In the genomic region with DNA sequence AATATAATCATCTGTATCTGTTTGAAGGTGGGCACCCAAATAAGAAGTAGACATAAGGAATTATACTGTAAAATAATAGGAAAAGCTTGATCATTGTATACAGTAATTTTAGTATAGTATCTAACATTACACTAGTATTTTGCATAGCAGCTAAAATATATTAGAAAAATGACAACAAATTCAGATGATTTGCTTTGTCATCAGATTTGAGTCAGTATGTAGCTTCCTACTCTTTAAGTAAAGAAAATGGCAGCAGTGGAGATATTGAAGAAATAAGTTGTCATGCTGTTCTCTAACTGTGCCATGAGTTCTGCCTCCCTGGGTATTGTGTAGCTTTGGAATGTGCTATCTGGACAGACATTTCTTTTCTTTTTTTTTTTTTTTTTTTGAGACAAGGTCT, we compare ENCODE assay signal across 39 cellular contexts.
"Had no signal": no experiment of that assay in that cellular context is flagged by ENCODE, and none has a peak within 500 bp of the region (broad histone marks: within the 10 kb centered on the region; RNA-seq: fewer than 3 reads in every experiment).

No MANE protein-coding gene starts in this region.

- FAIRE-seq: astrocyte, bronchial epithelial cell, colon had no signal

- H3K4me1 ChIP-seq: adrenal gland, body of pancreas, breast epithelium had no signal

- ATAC-seq: activated naive CD4-positive, alpha-beta T cell treated with anti-CD3 and anti-CD28 coated beads, Interleukin-2, amount 50 U/mL, for 72 hours; activated naive CD8-positive, alpha-beta T cell treated with anti-CD3 and anti-CD28 coated beads, Interleukin-2, amount 50 U/mL, for 24 hours; activated T-cell treated with anti-CD3 and anti-CD28 coated beads, Interleukin-2, amount 50 U/mL, for 4 hours; activated T-cell treated with anti-CD3 and anti-CD28 coated beads, Interleukin-2, amount 50 U/mL, for 72 hours; activated T-helper 17 cell treated with anti-CD3 and anti-CD28 coated beads, Interleukin-2, amount 50 U/mL, for 72 hours; body of pancreas had no signal

- H3K4me1 Mint-ChIP-seq: activated naive CD4-positive, alpha-beta T cell treated with anti-CD3 and anti-CD28 coated beads, Interleukin-2, amount 10 ng/mL, durations not matched to agents 7 days and 5 days; activated naive CD4-positive, alpha-beta T cell treated with anti-CD3 and anti-CD28 coated beads, Interleukin-2, amount 50 U/mL, for 24 hours; activated naive CD8-positive, alpha-beta T cell treated with anti-CD3 and anti-CD28 coated beads for 36 hours; activated naive CD8-positive, alpha-beta T cell treated with anti-CD3 and anti-CD28 coated beads, Interleukin-2, amount 10 ng/mL, durations not matched to agents 7 days and 5 days; activated naive CD8-positive, alpha-beta T cell treated with anti-CD3 and anti-CD28 coated beads, Interleukin-2, amount 50 U/mL, for 24 hours; activated T-helper 17 cell treated with anti-CD3 and anti-CD28 coated beads, Interleukin-2, amount 50 U/mL, for 72 hours; central memory CD8-positive, alpha-beta T cell had no signal

- H3K9me3 ChIP-seq: adrenal gland, ascending aorta, body of pancreas, breast epithelium had no signal

- H3K36me3 ChIP-seq: adrenal gland, ascending aorta, brain microvascular endothelial cell, breast epithelium, cardiac muscle cell had no signal

- H3K4me3 Mint-ChIP-seq: activated naive CD4-positive, alpha-beta T cell treated with anti-CD3 and anti-CD28 coated beads for 36 hours; activated naive CD4-positive, alpha-beta T cell treated with anti-CD3 and anti-CD28 coated beads, Interleukin-2, amount 10 ng/mL, durations not matched to agents 7 days and 5 days; activated naive CD4-positive, alpha-beta T cell treated with anti-CD3 and anti-CD28 coated beads, Interleukin-2, amount 50 U/mL, for 24 hours; activated naive CD8-positive, alpha-beta T cell; activated naive CD8-positive, alpha-beta T cell treated with anti-CD3 and anti-CD28 coated beads for 36 hours; activated naive CD8-positive, alpha-beta T cell treated with anti-CD3 and anti-CD28 coated beads, Interleukin-2, amount 10 ng/mL, durations not matched to agents 7 days and 5 days; activated naive CD8-positive, alpha-beta T cell treated with anti-CD3 and anti-CD28 coated beads, Interleukin-2, amount 50 U/mL, for 24 hours; activated T-cell treated with anti-CD3 and anti-CD28 coated beads, Interleukin-2, amount 50 U/mL, for 4 hours; activated T-cell treated with anti-CD3 and anti-CD28 coated beads, Interleukin-2, amount 50 U/mL, for 72 hours; activated T-helper 1 cell treated with anti-CD3 and anti-CD28 coated beads, Interleukin-12 subunit alpha, Interleukin-12 subunit beta, Interleukin-2, Interleukin-4 antibody, amounts not matched to agents 30 ng/mL and 10 ng/mL and 1 ng/mL, durations not matched to agents 14 hours and 24 hours and 36 hours; activated T-helper 17 cell treated with anti-CD3 and anti-CD28 coated beads, Interleukin-2, amount 50 U/mL, for 72 hours; brain; central memory CD8-positive, alpha-beta T cell had no signal

- H3K27ac Mint-ChIP-seq: activated naive CD4-positive, alpha-beta T cell treated with anti-CD3 and anti-CD28 coated beads for 36 hours; activated naive CD4-positive, alpha-beta T cell treated with anti-CD3 and anti-CD28 coated beads, Interleukin-2, amount 10 ng/mL, durations not matched to agents 7 days and 5 days; activated naive CD4-positive, alpha-beta T cell treated with anti-CD3 and anti-CD28 coated beads, Interleukin-2, amount 50 U/mL, for 24 hours; activated naive CD4-positive, alpha-beta T cell treated with anti-CD3 and anti-CD28 coated beads, Interleukin-2, amount 50 U/mL, for 72 hours; activated naive CD8-positive, alpha-beta T cell; activated naive CD8-positive, alpha-beta T cell treated with anti-CD3 and anti-CD28 coated beads for 36 hours; activated naive CD8-positive, alpha-beta T cell treated with anti-CD3 and anti-CD28 coated beads, Interleukin-2, amount 10 ng/mL, durations not matched to agents 7 days and 5 days; activated naive CD8-positive, alpha-beta T cell treated with anti-CD3 and anti-CD28 coated beads, Interleukin-2, amount 50 U/mL, for 24 hours; activated T-cell treated with anti-CD3 and anti-CD28 coated beads, Interleukin-2, amount 50 U/mL, for 72 hours; activated T-helper 1 cell treated with anti-CD3 and anti-CD28 coated beads, Interleukin-12 subunit alpha, Interleukin-12 subunit beta, Interleukin-2, Interleukin-4 antibody, amounts not matched to agents 30 ng/mL and 10 ng/mL and 1 ng/mL, durations not matched to agents 14 hours and 24 hours and 36 hours; activated T-helper 17 cell treated with anti-CD3 and anti-CD28 coated beads, Interleukin-2, amount 50 U/mL, for 72 hours; activated T-helper 2 cell treated with anti-CD3 and anti-CD28 coated beads, Interferon-gamma antibody, Interleukin-2, Interleukin-4, amounts not matched to agents 10 μg/mL and 5 μg/mL and 100 μg/mL, durations not matched to agents 14 hours and 24 hours and 36 hours; brain had no signal

- H3K36me3 Mint-ChIP-seq: activated naive CD4-positive, alpha-beta T cell treated with anti-CD3 and anti-CD28 coated beads, Interleukin-2, amount 10 ng/mL, durations not matched to agents 7 days and 5 days; activated naive CD4-positive, alpha-beta T cell treated with anti-CD3 and anti-CD28 coated beads, Interleukin-2, amount 50 U/mL, for 24 hours; activated naive CD4-positive, alpha-beta T cell treated with anti-CD3 and anti-CD28 coated beads, Interleukin-2, amount 50 U/mL, for 72 hours; activated naive CD8-positive, alpha-beta T cell; activated naive CD8-positive, alpha-beta T cell treated with anti-CD3 and anti-CD28 coated beads for 36 hours; activated naive CD8-positive, alpha-beta T cell treated with anti-CD3 and anti-CD28 coated beads, Interleukin-2, amount 10 ng/mL, durations not matched to agents 7 days and 5 days had no signal

- H3K27ac ChIP-seq: adrenal gland, ascending aorta, body of pancreas, brain microvascular endothelial cell, breast epithelium, cardiac muscle cell had no signal

- H3K9me3 Mint-ChIP-seq: activated naive CD4-positive, alpha-beta T cell treated with anti-CD3 and anti-CD28 coated beads for 36 hours; activated naive CD4-positive, alpha-beta T cell treated with anti-CD3 and anti-CD28 coated beads, Interleukin-2, amount 10 ng/mL, durations not matched to agents 7 days and 5 days; activated naive CD4-positive, alpha-beta T cell treated with anti-CD3 and anti-CD28 coated beads, Interleukin-2, amount 50 U/mL, for 24 hours; activated naive CD4-positive, alpha-beta T cell treated with anti-CD3 and anti-CD28 coated beads, Interleukin-2, amount 50 U/mL, for 72 hours; activated naive CD8-positive, alpha-beta T cell treated with anti-CD3 and anti-CD28 coated beads for 36 hours; activated naive CD8-positive, alpha-beta T cell treated with anti-CD3 and anti-CD28 coated beads, Interleukin-2, amount 10 ng/mL, durations not matched to agents 7 days and 5 days; activated naive CD8-positive, alpha-beta T cell treated with anti-CD3 and anti-CD28 coated beads, Interleukin-2, amount 50 U/mL, for 24 hours; activated T-cell treated with anti-CD3 and anti-CD28 coated beads, Interleukin-2, amount 50 U/mL, for 4 hours; activated T-cell treated with anti-CD3 and anti-CD28 coated beads, Interleukin-2, amount 50 U/mL, for 72 hours; activated T-helper 1 cell treated with anti-CD3 and anti-CD28 coated beads, Interleukin-12 subunit alpha, Interleukin-12 subunit beta, Interleukin-2, Interleukin-4 antibody, amounts not matched to agents 30 ng/mL and 10 ng/mL and 1 ng/mL, durations not matched to agents 14 hours and 24 hours and 36 hours; activated T-helper 17 cell treated with anti-CD3 and anti-CD28 coated beads, Interleukin-2, amount 50 U/mL, for 72 hours; activated T-helper 2 cell treated with anti-CD3 and anti-CD28 coated beads, Interferon-gamma antibody, Interleukin-2, Interleukin-4, amounts not matched to agents 10 μg/mL and 5 μg/mL and 100 μg/mL, durations not matched to agents 14 hours and 24 hours and 36 hours; brain; central memory CD8-positive, alpha-beta T cell had no signal

- H3K4me3 ChIP-seq: adrenal gland, ascending aorta, body of pancreas, breast epithelium, cardiac muscle cell had no signal

- H3K27me3 ChIP-seq: adrenal gland, ascending aorta, body of pancreas, brain microvascular endothelial cell, breast epithelium had no signal

- H3K27me3 Mint-ChIP-seq: activated naive CD4-positive, alpha-beta T cell treated with anti-CD3 and anti-CD28 coated beads, Interleukin-2, amount 10 ng/mL, durations not matched to agents 7 days and 5 days; activated naive CD4-positive, alpha-beta T cell treated with anti-CD3 and anti-CD28 coated beads, Interleukin-2, amount 50 U/mL, for 24 hours had no signal

- DNase-seq: activated effector memory CD4-positive, alpha-beta T cell treated with anti-CD3 and anti-CD28 coated beads, Interleukin-2, amount 50 U/mL, for 16 hours; activated effector memory CD4-positive, alpha-beta T cell treated with Interleukin-2 at 50 U/mL for 16 hours; activated gamma-delta T cell; activated gamma-delta T cell treated with Interleukin-2 at 50 U/mL for 16 hours; activated naive CD4-positive, alpha-beta T cell; activated naive CD4-positive, alpha-beta T cell treated with anti-CD3 and anti-CD28 coated beads for 36 hours; activated naive CD4-positive, alpha-beta T cell treated with anti-CD3 and anti-CD28 coated beads, Interleukin-2, amount 10 ng/mL, durations not matched to agents 7 days and 5 days; activated naive CD4-positive, alpha-beta T cell treated with anti-CD3 and anti-CD28 coated beads, Interleukin-2, amount 50 U/mL, for 16 hours; activated naive CD4-positive, alpha-beta T cell treated with Interleukin-2 at 50 U/mL for 16 hours; activated naive CD8-positive, alpha-beta T cell treated with anti-CD3 and anti-CD28 coated beads for 36 hours; activated naive CD8-positive, alpha-beta T cell treated with anti-CD3 and anti-CD28 coated beads, Interleukin-2, amount 10 ng/mL, durations not matched to agents 7 days and 5 days; activated naive CD8-positive, alpha-beta T cell treated with anti-CD3 and anti-CD28 coated beads, Interleukin-2, amount 50 U/mL, for 24 hours; activated T-cell treated with anti-CD3 and anti-CD28 coated beads, Interleukin-2, amount 50 U/mL, for 4 hours; activated T-cell treated with anti-CD3 and anti-CD28 coated beads, Interleukin-2, amount 50 U/mL, for 48 hours; activated T-cell treated with anti-CD3 and anti-CD28 coated beads, Interleukin-2, amount 50 U/mL, for 72 hours; adrenal gland; amniotic stem cell; amygdala; anterior cingulate cortex; aorta; body of pancreas; brain microvascular endothelial cell; caudate nucleus; central memory CD4-positive, alpha-beta T cell; cerebellar nuclear complex had no signal
